Comparison of ENCODE assay signal across 1 cellular context in the genomic region with DNA sequence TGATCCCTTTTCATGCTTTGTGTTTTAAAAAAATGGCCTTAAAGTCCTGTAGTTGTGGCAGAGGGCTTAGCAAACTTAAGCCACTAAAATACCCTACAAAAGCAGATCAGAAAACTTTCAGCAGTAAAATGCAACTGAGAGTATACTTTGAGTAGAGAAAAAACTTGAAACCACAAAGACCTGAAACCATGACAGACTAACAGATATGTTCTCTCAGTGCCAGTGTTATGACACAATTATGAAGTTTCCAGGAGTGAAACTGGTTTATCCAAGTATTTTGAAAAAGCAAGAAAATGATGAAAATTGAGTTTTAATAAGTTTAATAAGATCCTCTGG.
TF ChIP-seq lines count a peak whose summit lies in the region.

No MANE protein-coding gene starts in this region.

TF ChIP-seq in GM12878, 131 proteins besides CTCF, POLR2A, EP300 and RAD21 (continued from another document):
- TF ChIP-seq FOXM1 (IDR thresholded peaks at IDR 0.05; ENCODE audit: low read depth, low read length) (no peak), RB1 (IDR thresholded peaks at IDR 0.05; ENCODE audit: borderline replicate concordance) (no peak), EED (IDR thresholded peaks at IDR 0.05; ENCODE audit: low read depth) (peak; percentile 72), TAF1 (IDR thresholded peaks at IDR 0.05; ENCODE audit: borderline replicate concordance, low read depth, low read length) (no peak), MTA2 (IDR thresholded peaks at IDR 0.05; ENCODE audit: low read depth) (peak; percentile 76; the same call in 1 of the 2 replicates), SMARCA5 (IDR thresholded peaks at IDR 0.05) (no peak), NFIC (IDR thresholded peaks at IDR 0.05; ENCODE audit: low read depth, low read length) (peak; percentile 96), HDAC2 (IDR thresholded peaks at IDR 0.05) (no peak), CHD1 (IDR thresholded peaks at IDR 0.05; ENCODE audit: low read depth, low read length) (no peak), CEBPB (IDR thresholded peaks at IDR 0.05; ENCODE audit: borderline replicate concordance in 1 of 2, low read depth in 2 of 2, low read length in 2 of 2) (no peak), ETV6 (conservative IDR thresholded peaks at IDR 0.05 in 1 of 2, IDR thresholded peaks at IDR 0.05 in 1 of 2; ENCODE audit: borderline replicate concordance in 1 of 2, low read depth in 1 of 2) (peak in 1 of 2 experiments; percentile 26; a peak in 1 of 4 replicates), KDM1A (IDR thresholded peaks at IDR 0.05; ENCODE audit: borderline replicate concordance) (no peak), JUND (IDR thresholded peaks at IDR 0.05; ENCODE audit: low read depth, low read length) (no peak), EZH2 (IDR thresholded peaks at IDR 0.05; ENCODE audit: borderline replicate concordance, control insufficient read depth, low read depth, low read length) (no peak), LARP7 (IDR thresholded peaks at IDR 0.05) (no peak), RUNX3 (IDR thresholded peaks at IDR 0.05; ENCODE audit: low read length) (peak; percentile 97), POU2F2 (IDR thresholded peaks at IDR 0.05; ENCODE audit: borderline replicate concordance, low read depth, low read length) (no peak), MYC (IDR thresholded peaks at IDR 0.05; ENCODE audit: insufficient read depth, insufficient read length, insufficient replicate concordance, low read length, severe bottlenecking) (no peak), GATAD2B (conservative IDR thresholded peaks at IDR 0.05; ENCODE audit: low read depth) (peak; percentile 62; the same call in 1 of the 2 replicates)
- TF ChIP-seq, protein P1, sequence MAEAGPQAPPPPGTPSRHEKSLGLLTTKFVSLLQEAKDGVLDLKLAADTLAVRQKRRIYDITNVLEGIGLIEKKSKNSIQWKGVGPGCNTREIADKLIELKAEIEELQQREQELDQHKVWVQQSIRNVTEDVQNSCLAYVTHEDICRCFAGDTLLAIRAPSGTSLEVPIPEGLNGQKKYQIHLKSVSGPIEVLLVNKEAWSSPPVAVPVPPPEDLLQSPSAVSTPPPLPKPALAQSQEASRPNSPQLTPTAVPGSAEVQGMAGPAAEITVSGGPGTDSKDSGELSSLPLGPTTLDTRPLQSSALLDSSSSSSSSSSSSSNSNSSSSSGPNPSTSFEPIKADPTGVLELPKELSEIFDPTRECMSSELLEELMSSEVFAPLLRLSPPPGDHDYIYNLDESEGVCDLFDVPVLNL (IDR thresholded peaks at IDR 0.05; ENCODE audit: low read depth, low read length), result no peak
- TF ChIP-seq, protein P2, sequence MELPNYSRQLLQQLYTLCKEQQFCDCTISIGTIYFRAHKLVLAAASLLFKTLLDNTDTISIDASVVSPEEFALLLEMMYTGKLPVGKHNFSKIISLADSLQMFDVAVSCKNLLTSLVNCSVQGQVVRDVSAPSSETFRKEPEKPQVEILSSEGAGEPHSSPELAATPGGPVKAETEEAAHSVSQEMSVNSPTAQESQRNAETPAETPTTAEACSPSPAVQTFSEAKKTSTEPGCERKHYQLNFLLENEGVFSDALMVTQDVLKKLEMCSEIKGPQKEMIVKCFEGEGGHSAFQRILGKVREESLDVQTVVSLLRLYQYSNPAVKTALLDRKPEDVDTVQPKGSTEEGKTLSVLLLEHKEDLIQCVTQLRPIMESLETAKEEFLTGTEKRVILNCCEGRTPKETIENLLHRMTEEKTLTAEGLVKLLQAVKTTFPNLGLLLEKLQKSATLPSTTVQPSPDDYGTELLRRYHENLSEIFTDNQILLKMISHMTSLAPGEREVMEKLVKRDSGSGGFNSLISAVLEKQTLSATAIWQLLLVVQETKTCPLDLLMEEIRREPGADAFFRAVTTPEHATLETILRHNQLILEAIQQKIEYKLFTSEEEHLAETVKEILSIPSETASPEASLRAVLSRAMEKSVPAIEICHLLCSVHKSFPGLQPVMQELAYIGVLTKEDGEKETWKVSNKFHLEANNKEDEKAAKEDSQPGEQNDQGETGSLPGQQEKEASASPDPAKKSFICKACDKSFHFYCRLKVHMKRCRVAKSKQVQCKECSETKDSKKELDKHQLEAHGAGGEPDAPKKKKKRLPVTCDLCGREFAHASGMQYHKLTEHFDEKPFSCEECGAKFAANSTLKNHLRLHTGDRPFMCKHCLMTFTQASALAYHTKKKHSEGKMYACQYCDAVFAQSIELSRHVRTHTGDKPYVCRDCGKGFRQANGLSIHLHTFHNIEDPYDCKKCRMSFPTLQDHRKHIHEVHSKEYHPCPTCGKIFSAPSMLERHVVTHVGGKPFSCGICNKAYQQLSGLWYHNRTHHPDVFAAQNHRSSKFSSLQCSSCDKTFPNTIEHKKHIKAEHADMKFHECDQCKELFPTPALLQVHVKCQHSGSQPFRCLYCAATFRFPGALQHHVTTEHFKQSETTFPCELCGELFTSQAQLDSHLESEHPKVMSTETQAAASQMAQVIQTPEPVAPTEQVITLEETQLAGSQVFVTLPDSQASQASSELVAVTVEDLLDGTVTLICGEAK (IDR thresholded peaks at IDR 0.05; ENCODE audit: borderline replicate concordance), result no peak
- TF ChIP-seq, protein P3, sequence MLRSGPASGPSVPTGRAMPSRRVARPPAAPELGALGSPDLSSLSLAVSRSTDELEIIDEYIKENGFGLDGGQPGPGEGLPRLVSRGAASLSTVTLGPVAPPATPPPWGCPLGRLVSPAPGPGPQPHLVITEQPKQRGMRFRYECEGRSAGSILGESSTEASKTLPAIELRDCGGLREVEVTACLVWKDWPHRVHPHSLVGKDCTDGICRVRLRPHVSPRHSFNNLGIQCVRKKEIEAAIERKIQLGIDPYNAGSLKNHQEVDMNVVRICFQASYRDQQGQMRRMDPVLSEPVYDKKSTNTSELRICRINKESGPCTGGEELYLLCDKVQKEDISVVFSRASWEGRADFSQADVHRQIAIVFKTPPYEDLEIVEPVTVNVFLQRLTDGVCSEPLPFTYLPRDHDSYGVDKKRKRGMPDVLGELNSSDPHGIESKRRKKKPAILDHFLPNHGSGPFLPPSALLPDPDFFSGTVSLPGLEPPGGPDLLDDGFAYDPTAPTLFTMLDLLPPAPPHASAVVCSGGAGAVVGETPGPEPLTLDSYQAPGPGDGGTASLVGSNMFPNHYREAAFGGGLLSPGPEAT (IDR thresholded peaks at IDR 0.05; ENCODE audit: low read depth), result peak; percentile 89
- TF ChIP-seq, protein P4, sequence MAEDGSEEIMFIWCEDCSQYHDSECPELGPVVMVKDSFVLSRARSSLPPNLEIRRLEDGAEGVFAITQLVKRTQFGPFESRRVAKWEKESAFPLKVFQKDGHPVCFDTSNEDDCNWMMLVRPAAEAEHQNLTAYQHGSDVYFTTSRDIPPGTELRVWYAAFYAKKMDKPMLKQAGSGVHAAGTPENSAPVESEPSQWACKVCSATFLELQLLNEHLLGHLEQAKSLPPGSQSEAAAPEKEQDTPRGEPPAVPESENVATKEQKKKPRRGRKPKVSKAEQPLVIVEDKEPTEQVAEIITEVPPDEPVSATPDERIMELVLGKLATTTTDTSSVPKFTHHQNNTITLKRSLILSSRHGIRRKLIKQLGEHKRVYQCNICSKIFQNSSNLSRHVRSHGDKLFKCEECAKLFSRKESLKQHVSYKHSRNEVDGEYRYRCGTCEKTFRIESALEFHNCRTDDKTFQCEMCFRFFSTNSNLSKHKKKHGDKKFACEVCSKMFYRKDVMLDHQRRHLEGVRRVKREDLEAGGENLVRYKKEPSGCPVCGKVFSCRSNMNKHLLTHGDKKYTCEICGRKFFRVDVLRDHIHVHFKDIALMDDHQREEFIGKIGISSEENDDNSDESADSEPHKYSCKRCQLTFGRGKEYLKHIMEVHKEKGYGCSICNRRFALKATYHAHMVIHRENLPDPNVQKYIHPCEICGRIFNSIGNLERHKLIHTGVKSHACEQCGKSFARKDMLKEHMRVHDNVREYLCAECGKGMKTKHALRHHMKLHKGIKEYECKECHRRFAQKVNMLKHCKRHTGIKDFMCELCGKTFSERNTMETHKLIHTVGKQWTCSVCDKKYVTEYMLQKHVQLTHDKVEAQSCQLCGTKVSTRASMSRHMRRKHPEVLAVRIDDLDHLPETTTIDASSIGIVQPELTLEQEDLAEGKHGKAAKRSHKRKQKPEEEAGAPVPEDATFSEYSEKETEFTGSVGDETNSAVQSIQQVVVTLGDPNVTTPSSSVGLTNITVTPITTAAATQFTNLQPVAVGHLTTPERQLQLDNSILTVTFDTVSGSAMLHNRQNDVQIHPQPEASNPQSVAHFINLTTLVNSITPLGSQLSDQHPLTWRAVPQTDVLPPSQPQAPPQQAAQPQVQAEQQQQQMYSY (CRISPR knock-in tag; IDR thresholded peaks at IDR 0.05), result no peak
- TF ChIP-seq, protein P5, sequence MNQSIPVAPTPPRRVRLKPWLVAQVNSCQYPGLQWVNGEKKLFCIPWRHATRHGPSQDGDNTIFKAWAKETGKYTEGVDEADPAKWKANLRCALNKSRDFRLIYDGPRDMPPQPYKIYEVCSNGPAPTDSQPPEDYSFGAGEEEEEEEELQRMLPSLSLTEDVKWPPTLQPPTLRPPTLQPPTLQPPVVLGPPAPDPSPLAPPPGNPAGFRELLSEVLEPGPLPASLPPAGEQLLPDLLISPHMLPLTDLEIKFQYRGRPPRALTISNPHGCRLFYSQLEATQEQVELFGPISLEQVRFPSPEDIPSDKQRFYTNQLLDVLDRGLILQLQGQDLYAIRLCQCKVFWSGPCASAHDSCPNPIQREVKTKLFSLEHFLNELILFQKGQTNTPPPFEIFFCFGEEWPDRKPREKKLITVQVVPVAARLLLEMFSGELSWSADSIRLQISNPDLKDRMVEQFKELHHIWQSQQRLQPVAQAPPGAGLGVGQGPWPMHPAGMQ (IDR thresholded peaks at IDR 0.05; ENCODE audit: borderline replicate concordance), result no peak
- TF ChIP-seq, protein P6, sequence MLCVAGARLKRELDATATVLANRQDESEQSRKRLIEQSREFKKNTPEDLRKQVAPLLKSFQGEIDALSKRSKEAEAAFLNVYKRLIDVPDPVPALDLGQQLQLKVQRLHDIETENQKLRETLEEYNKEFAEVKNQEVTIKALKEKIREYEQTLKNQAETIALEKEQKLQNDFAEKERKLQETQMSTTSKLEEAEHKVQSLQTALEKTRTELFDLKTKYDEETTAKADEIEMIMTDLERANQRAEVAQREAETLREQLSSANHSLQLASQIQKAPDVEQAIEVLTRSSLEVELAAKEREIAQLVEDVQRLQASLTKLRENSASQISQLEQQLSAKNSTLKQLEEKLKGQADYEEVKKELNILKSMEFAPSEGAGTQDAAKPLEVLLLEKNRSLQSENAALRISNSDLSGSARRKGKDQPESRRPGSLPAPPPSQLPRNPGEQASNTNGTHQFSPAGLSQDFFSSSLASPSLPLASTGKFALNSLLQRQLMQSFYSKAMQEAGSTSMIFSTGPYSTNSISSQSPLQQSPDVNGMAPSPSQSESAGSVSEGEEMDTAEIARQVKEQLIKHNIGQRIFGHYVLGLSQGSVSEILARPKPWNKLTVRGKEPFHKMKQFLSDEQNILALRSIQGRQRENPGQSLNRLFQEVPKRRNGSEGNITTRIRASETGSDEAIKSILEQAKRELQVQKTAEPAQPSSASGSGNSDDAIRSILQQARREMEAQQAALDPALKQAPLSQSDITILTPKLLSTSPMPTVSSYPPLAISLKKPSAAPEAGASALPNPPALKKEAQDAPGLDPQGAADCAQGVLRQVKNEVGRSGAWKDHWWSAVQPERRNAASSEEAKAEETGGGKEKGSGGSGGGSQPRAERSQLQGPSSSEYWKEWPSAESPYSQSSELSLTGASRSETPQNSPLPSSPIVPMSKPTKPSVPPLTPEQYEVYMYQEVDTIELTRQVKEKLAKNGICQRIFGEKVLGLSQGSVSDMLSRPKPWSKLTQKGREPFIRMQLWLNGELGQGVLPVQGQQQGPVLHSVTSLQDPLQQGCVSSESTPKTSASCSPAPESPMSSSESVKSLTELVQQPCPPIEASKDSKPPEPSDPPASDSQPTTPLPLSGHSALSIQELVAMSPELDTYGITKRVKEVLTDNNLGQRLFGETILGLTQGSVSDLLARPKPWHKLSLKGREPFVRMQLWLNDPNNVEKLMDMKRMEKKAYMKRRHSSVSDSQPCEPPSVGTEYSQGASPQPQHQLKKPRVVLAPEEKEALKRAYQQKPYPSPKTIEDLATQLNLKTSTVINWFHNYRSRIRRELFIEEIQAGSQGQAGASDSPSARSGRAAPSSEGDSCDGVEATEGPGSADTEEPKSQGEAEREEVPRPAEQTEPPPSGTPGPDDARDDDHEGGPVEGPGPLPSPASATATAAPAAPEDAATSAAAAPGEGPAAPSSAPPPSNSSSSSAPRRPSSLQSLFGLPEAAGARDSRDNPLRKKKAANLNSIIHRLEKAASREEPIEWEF (IDR thresholded peaks at IDR 0.05; ENCODE audit: insufficient replicate concordance, low read depth, low read length), result no peak
- TF ChIP-seq, protein P7, sequence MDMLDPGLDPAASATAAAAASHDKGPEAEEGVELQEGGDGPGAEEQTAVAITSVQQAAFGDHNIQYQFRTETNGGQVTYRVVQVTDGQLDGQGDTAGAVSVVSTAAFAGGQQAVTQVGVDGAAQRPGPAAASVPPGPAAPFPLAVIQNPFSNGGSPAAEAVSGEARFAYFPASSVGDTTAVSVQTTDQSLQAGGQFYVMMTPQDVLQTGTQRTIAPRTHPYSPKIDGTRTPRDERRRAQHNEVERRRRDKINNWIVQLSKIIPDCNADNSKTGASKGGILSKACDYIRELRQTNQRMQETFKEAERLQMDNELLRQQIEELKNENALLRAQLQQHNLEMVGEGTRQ (IDR thresholded peaks at IDR 0.05; ENCODE audit: borderline replicate concordance, low read depth, low read length), result no peak
- TF ChIP-seq, protein P8, sequence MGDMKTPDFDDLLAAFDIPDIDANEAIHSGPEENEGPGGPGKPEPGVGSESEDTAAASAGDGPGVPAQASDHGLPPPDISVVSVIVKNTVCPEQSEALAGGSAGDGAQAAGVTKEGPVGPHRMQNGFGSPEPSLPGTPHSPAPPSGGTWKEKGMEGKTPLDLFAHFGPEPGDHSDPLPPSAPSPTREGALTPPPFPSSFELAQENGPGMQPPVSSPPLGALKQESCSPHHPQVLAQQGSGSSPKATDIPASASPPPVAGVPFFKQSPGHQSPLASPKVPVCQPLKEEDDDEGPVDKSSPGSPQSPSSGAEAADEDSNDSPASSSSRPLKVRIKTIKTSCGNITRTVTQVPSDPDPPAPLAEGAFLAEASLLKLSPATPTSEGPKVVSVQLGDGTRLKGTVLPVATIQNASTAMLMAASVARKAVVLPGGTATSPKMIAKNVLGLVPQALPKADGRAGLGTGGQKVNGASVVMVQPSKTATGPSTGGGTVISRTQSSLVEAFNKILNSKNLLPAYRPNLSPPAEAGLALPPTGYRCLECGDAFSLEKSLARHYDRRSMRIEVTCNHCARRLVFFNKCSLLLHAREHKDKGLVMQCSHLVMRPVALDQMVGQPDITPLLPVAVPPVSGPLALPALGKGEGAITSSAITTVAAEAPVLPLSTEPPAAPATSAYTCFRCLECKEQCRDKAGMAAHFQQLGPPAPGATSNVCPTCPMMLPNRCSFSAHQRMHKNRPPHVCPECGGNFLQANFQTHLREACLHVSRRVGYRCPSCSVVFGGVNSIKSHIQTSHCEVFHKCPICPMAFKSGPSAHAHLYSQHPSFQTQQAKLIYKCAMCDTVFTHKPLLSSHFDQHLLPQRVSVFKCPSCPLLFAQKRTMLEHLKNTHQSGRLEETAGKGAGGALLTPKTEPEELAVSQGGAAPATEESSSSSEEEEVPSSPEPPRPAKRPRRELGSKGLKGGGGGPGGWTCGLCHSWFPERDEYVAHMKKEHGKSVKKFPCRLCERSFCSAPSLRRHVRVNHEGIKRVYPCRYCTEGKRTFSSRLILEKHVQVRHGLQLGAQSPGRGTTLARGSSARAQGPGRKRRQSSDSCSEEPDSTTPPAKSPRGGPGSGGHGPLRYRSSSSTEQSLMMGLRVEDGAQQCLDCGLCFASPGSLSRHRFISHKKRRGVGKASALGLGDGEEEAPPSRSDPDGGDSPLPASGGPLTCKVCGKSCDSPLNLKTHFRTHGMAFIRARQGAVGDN (IDR thresholded peaks at IDR 0.05), result no peak
